ENCODE assay signal across 33 cellular contexts in genomic region chr3:188066141-188066540, GRCh38.
"Had no signal": no experiment of that assay in that cellular context is flagged by ENCODE, and none has a peak within 500 bp of the region (broad histone marks: within the 10 kb centered on the region; RNA-seq: fewer than 3 reads in every experiment).

No MANE protein-coding gene starts in this region.

- DNase-seq: activated CD4-positive, alpha-beta memory T cell treated with anti-CD3 and anti-CD28 coated beads, Interleukin-2, amount 10 ng/mL, durations not matched to agents 7 days and 5 days; activated CD4-positive, alpha-beta T cell treated with anti-CD3 and anti-CD28 coated beads for 1 hour; activated CD4-positive, alpha-beta T cell treated with anti-CD3 and anti-CD28 coated beads for 48 hours; activated CD4-positive, CD25-positive, alpha-beta regulatory T cell; activated CD8-positive, alpha-beta memory T cell treated with anti-CD3 and anti-CD28 coated beads for 24 hours; activated CD8-positive, alpha-beta memory T cell treated with anti-CD3 and anti-CD28 coated beads, Interleukin-2, amount 10 ng/mL, durations not matched to agents 7 days and 5 days; activated CD8-positive, alpha-beta memory T cell treated with anti-CD3 and anti-CD28 coated beads, Interleukin-2, amount 50 U/mL, for 48 hours; activated effector memory CD4-positive, alpha-beta T cell treated with anti-CD3 and anti-CD28 coated beads, Interleukin-2, amount 50 U/mL, for 16 hours; activated naive CD4-positive, alpha-beta T cell; activated naive CD4-positive, alpha-beta T cell treated with anti-CD3 and anti-CD28 coated beads, Interleukin-2, amount 50 U/mL, for 16 hours; activated naive CD8-positive, alpha-beta T cell treated with anti-CD3 and anti-CD28 coated beads for 36 hours; activated T-cell treated with anti-CD3 and anti-CD28 coated beads, Interleukin-2, amount 50 U/mL, for 72 hours; amygdala; Kasumi-1; MG63; NCI-H1048; NCI-H1105 treated with DMSO at 0.1 percent for 48 hours; NCI-H1436; NCI-H1694; NCI-H1930; NCI-H2081 treated with DMSO at 0.1 percent for 48 hours; NCI-H524 treated with DMSO at 0.1 percent for 48 hours; OCI-M1; Right ventricle myocardium superior; SW 1271; T-helper 1 cell; T-helper 2 cell; T-helper 9 cell; WERI-Rb-1 had no signal

- H3K4me3 ChIP-seq: ascending aorta, cardiac muscle cell, MG63 had no signal

- H3K27me3 ChIP-seq: ascending aorta, MG63 had no signal

- H3K27ac Mint-ChIP-seq: activated CD4-positive, alpha-beta memory T cell treated with anti-CD3 and anti-CD28 coated beads, Interleukin-2, amount 10 ng/mL, durations not matched to agents 7 days and 5 days; activated CD8-positive, alpha-beta memory T cell treated with anti-CD3 and anti-CD28 coated beads, Interleukin-2, amount 10 ng/mL, durations not matched to agents 7 days and 5 days; activated naive CD8-positive, alpha-beta T cell treated with anti-CD3 and anti-CD28 coated beads for 36 hours; activated T-cell treated with anti-CD3 and anti-CD28 coated beads, Interleukin-2, amount 50 U/mL, for 72 hours; activated T-helper 17 cell treated with anti-CD3 and anti-CD28 coated beads, Interleukin-2, amount 50 U/mL, for 72 hours had no signal

- H3K27me3 Mint-ChIP-seq: activated CD8-positive, alpha-beta memory T cell treated with anti-CD3 and anti-CD28 coated beads, Interleukin-2, amount 10 ng/mL, durations not matched to agents 7 days and 5 days; activated naive CD8-positive, alpha-beta T cell treated with anti-CD3 and anti-CD28 coated beads for 36 hours; activated T-helper 17 cell treated with anti-CD3 and anti-CD28 coated beads, Interleukin-2, amount 50 U/mL, for 72 hours; central memory CD8-positive, alpha-beta T cell had no signal

- H3K9me3 ChIP-seq: ascending aorta, MG63 had no signal

- ATAC-seq: activated CD8-positive, alpha-beta memory T cell treated with anti-CD3 and anti-CD28 coated beads, Interleukin-2, amount 10 ng/mL, durations not matched to agents 7 days and 5 days; activated T-cell treated with anti-CD3 and anti-CD28 coated beads, Interleukin-2, amount 50 U/mL, for 72 hours; activated T-helper 17 cell treated with anti-CD3 and anti-CD28 coated beads, Interleukin-2, amount 50 U/mL, for 72 hours had no signal

- H3K9me3 Mint-ChIP-seq: activated CD4-positive, alpha-beta memory T cell treated with anti-CD3 and anti-CD28 coated beads, Interleukin-2, amount 10 ng/mL, durations not matched to agents 7 days and 5 days; activated T-helper 17 cell treated with anti-CD3 and anti-CD28 coated beads, Interleukin-2, amount 50 U/mL, for 72 hours; central memory CD8-positive, alpha-beta T cell had no signal

- H3K36me3 Mint-ChIP-seq: activated CD8-positive, alpha-beta memory T cell treated with anti-CD3 and anti-CD28 coated beads, Interleukin-2, amount 10 ng/mL, durations not matched to agents 7 days and 5 days had no signal

- H3K27ac ChIP-seq: ascending aorta, cardiac muscle cell, WERI-Rb-1 had no signal

- H3K36me3 ChIP-seq: ascending aorta, cardiac muscle cell, MG63, WERI-Rb-1 had no signal

- H3K4me3 Mint-ChIP-seq: activated CD4-positive, alpha-beta memory T cell treated with anti-CD3 and anti-CD28 coated beads, Interleukin-2, amount 10 ng/mL, durations not matched to agents 7 days and 5 days; activated CD8-positive, alpha-beta memory T cell treated with anti-CD3 and anti-CD28 coated beads, Interleukin-2, amount 10 ng/mL, durations not matched to agents 7 days and 5 days; activated naive CD8-positive, alpha-beta T cell treated with anti-CD3 and anti-CD28 coated beads for 36 hours; activated T-cell treated with anti-CD3 and anti-CD28 coated beads, Interleukin-2, amount 50 U/mL, for 72 hours; activated T-helper 17 cell treated with anti-CD3 and anti-CD28 coated beads, Interleukin-2, amount 50 U/mL, for 72 hours; central memory CD8-positive, alpha-beta T cell had no signal
